Comparison of ENCODE assay signal across 8 cellular contexts in genomic region chr1:46197551-46198025, GRCh38. TPM values are rescaled to one million over a fixed set of nuclear protein-coding genes. Genes with fewer than 3 reads are reported as not detected.
DNase-seq lines count a peak whose midpoint lies in the region; ATAC-seq, FAIRE-seq and TF ChIP-seq lines count a peak whose summit lies in the region.

No MANE protein-coding gene starts in this region.

- H3K4me3 Mint-ChIP-seq in stimulated activated effector memory CD8-positive, alpha-beta T cell treated with anti-CD3 and anti-CD28 coated beads, Interleukin-12 subunit alpha, Interleukin-12 subunit beta, amount 100 ng/mL, for 72 hours, result peak overlapping the region; percentile 74

- H3K9me3 ChIP-seq in WERI-Rb-1 (ENCODE audit: severe bottlenecking) (no peaks in the 10 kb centered on the region), left ventricle myocardium inferior (replicated peaks) (no peaks in the 10 kb centered on the region)

- peak; percentile 13 for ATAC-seq in GM21717 (IDR thresholded peaks at IDR 0.05; ENCODE audit: unreplicated experiment)
- ATAC-seq in stimulated activated effector memory CD8-positive, alpha-beta T cell treated with anti-CD3 and anti-CD28 coated beads, Interleukin-12 subunit alpha, Interleukin-12 subunit beta, amount 100 ng/mL, for 72 hours, result no peak

- no peaks in the 10 kb centered on the region for H3K36me3 Mint-ChIP-seq in stimulated activated effector memory CD8-positive, alpha-beta T cell treated with anti-CD3 and anti-CD28 coated beads, Interleukin-12 subunit alpha, Interleukin-12 subunit beta, amount 100 ng/mL, for 72 hours

- no peak for TF ChIP-seq POLR2A in GM12891 (IDR thresholded peaks at IDR 0.05; ENCODE audit: low read depth, low read length)

- H3K4me1 ChIP-seq in left ventricle myocardium inferior, result peaks cover 52% of the 10 kb centered on the region

- DNase-seq in WERI-Rb-1, result no peak
- DNase-seq in left ventricle myocardium inferior, result no peak
- no peak for DNase-seq in stimulated activated effector memory CD8-positive, alpha-beta T cell treated with anti-CD3 and anti-CD28 coated beads, Interleukin-12 subunit alpha, Interleukin-12 subunit beta, amount 100 ng/mL, for 72 hours (ENCODE audit: low spot score in 2 of 2)
- DNase-seq in midbrain (lab: John Stamatoyannopoulos, UW), result no peak
- DNase-seq in GM12891 (ENCODE audit: insufficient read length, low spot score), result no peak
- no peak for DNase-seq in activated CD8-positive, alpha-beta memory T cell treated with anti-CD3 and anti-CD28 coated beads for 24 hours
- no peak for DNase-seq in kidney glomerular epithelial cell (lab: John Stamatoyannopoulos, UW)

- H3K9me3 Mint-ChIP-seq in stimulated activated effector memory CD8-positive, alpha-beta T cell treated with anti-CD3 and anti-CD28 coated beads, Interleukin-12 subunit alpha, Interleukin-12 subunit beta, amount 100 ng/mL, for 72 hours, result no peaks in the 10 kb centered on the region

- TF ChIP-seq CTCF in WERI-Rb-1 (IDR thresholded peaks at IDR 0.05; ENCODE audit: low read depth, low read length) (no peak), left ventricle myocardium inferior (IDR thresholded peaks at IDR 0.05; ENCODE audit: borderline replicate concordance) (no peak)

- H3K4me1 Mint-ChIP-seq in stimulated activated effector memory CD8-positive, alpha-beta T cell treated with anti-CD3 and anti-CD28 coated beads, Interleukin-12 subunit alpha, Interleukin-12 subunit beta, amount 100 ng/mL, for 72 hours, result peaks cover 7% of the 10 kb centered on the region

- no peak for FAIRE-seq in GM12891 (lab: Jason Lieb, UNC)

- H3K27ac Mint-ChIP-seq in stimulated activated effector memory CD8-positive, alpha-beta T cell treated with anti-CD3 and anti-CD28 coated beads, Interleukin-12 subunit alpha, Interleukin-12 subunit beta, amount 100 ng/mL, for 72 hours, result peak overlapping the region; percentile 87

- H3K36me3 ChIP-seq in WERI-Rb-1 (peaks cover 6% of the 10 kb centered on the region), left ventricle myocardium inferior (peaks cover 31% of the 10 kb centered on the region)

- intact Hi-C loops in left ventricle myocardium inferior (cut with micrococcal nuclease), result no loop called here

- H3K4me3 ChIP-seq in WERI-Rb-1 (ENCODE audit: low read depth, low read length), result peak overlapping the region; percentile 73
- H3K4me3 ChIP-seq in left ventricle myocardium inferior, result peak overlapping the region; percentile 77

- H3K27ac ChIP-seq in WERI-Rb-1, result peak overlapping the region; percentile 63; the same call in 1 of the 2 replicates
- H3K27ac ChIP-seq in left ventricle myocardium inferior (replicated peaks), result peak overlapping the region; percentile 92

- H3K27me3 ChIP-seq in WERI-Rb-1 (ENCODE audit: insufficient read depth, low read depth, severe bottlenecking) (no peaks in the 10 kb centered on the region), left ventricle myocardium inferior (ENCODE audit: low read depth) (no peaks in the 10 kb centered on the region)

TF ChIP-seq in GM12891, 5 proteins besides CTCF, POLR2A, EP300 and RAD21:
- TF ChIP-seq PAX5 (IDR thresholded peaks at IDR 0.05; ENCODE audit: insufficient read depth, low read length, severe bottlenecking) (no peak), SPI1 (IDR thresholded peaks at IDR 0.05; ENCODE audit: low read depth, low read length) (no peak), TAF1 (IDR thresholded peaks at IDR 0.05; ENCODE audit: low read depth, low read length) (no peak), POLR2AphosphoS5 (IDR thresholded peaks at IDR 0.05; ENCODE audit: low read depth, low read length) (no peak), POU2F2 (IDR thresholded peaks at IDR 0.05; ENCODE audit: low read depth, low read length) (no peak)

RNA-seq across cellular contexts. Expression of gene POMGNT1, which starts 0.6 kb away (rescaled TPM):
- total RNA-seq in left ventricle myocardium inferior, result 142 TPM
- 20.6 TPM for polyA plus RNA-seq in GM12891 (2012; ENCODE audit: low read depth, missing spikeins)

RNA-seq across cellular contexts. Expression of gene LURAP1, which starts 5.5 kb away (rescaled TPM):
- 11.6 TPM for total RNA-seq in left ventricle myocardium inferior
- polyA plus RNA-seq in GM12891 (2012; ENCODE audit: low read depth, missing spikeins), result not detected

RNA-seq across cellular contexts. Expression of gene P3R3URF, which starts 21.3 kb away (rescaled TPM):
- not detected for total RNA-seq in left ventricle myocardium inferior
- not detected for polyA plus RNA-seq in GM12891 (2012; ENCODE audit: low read depth, missing spikeins)

RNA-seq across cellular contexts. Expression of gene TSPAN1, which starts 22.7 kb away (rescaled TPM):
- 1.4 TPM for total RNA-seq in left ventricle myocardium inferior
- 0.06 TPM for polyA plus RNA-seq in GM12891 (2012; ENCODE audit: low read depth, missing spikeins)

RNA-seq across cellular contexts. Expression of gene RAD54L, which starts 50.0 kb away (rescaled TPM):
- total RNA-seq in left ventricle myocardium inferior, result 0.71 TPM
- polyA plus RNA-seq in GM12891 (2012; ENCODE audit: low read depth, missing spikeins), result 15.2 TPM
